8 cellular contexts compared by ENCODE assay signal in the genomic region with DNA sequence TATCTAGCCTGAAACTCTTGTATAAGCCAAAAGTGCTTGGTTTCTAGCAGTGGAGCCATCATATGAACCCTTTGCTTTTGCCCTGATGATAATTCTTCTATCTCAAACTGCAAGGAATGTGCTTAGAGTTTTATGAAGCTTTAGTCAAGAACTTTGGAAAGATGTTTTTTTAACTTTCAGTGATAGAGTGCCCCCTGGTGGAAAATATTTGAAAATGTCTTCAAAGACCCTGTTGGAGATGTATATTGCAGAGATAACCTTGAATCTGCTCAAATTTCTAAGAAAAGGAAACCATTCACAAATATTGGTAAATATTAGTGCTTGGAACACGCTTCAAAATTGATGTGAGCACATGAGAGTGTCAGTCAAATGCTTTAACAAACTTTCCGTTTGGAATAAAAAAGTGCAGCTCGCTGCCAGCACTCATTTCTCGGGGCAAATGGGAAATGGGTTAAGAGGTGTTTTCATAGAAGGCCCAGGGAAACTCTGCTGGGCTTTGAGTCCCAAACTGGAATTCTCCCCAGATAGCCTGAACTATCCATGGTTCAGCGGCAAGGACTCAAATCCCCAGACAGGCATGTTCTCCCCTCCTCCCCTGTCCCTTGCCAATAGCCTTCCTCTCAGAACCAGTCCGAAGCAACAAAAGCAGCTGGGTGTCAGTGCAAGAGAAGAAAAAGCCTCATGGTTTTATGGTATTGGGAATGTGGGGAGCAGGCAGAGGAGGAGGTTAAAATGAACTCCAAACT.
DNase-seq lines count a peak whose midpoint lies in the region; ATAC-seq, FAIRE-seq and TF ChIP-seq lines count a peak whose summit lies in the region.

No MANE protein-coding gene starts in this region.

- intact Hi-C loops in PC-9 (cut with micrococcal nuclease; ENCODE audit: unreplicated experiment) (loop anchor here (1.0 to 5.0 kb wide), 2 partner anchors 346 to 468 kb away; no protein-coding TSS in a partner anchor), ovary (cut with DNase I) (loop anchor here in 2 of 4 donors (10.0 kb wide), 2 partner anchors 268 to 468 kb away; no protein-coding TSS in a partner anchor)

- H2AFZ ChIP-seq in PC-9, result no peak overlapping the region

- no peak overlapping the region for H3K4me2 ChIP-seq in PC-9

- H3K4me1 ChIP-seq in PC-9 (replicated peaks; ENCODE audit: insufficient read depth), result no peaks in the 10 kb centered on the region
- H3K4me1 ChIP-seq in ovary (ENCODE audit: insufficient read depth), result no peaks in the 10 kb centered on the region

- no peak overlapping the region for H3K4me3 ChIP-seq in PC-9
- H3K4me3 ChIP-seq in epithelial cell of esophagus (ENCODE audit: low read length), result no peak overlapping the region
- H3K4me3 ChIP-seq in ovary, result no peak overlapping the region

- peaks cover 10% of the 10 kb centered on the region; the same call in 1 of the 2 replicates for H3F3A ChIP-seq in PC-9 (ENCODE audit: insufficient read depth, low read depth)

- TF ChIP-seq CTCF in PC-9 (conservative IDR thresholded peaks at IDR 0.05) (peak; percentile 79), epithelial cell of esophagus (IDR thresholded peaks at IDR 0.05; ENCODE audit: insufficient read depth, low read depth, low read length, missing control alignments) (peak; percentile 46), ovary (IDR thresholded peaks at IDR 0.05) (peak in 2 of 3 donors; percentile 45 to 53)

- POLR2A ChIA-PET in PC-9 (lab: Charles Lee; ENCODE audit: unreplicated experiment), result no interaction called here

- H3K27ac ChIP-seq in PC-9 (no peak overlapping the region), ovary (no peak overlapping the region)

- H3K9me3 ChIP-seq in PC-9 (ENCODE audit: insufficient read depth, low read depth) (no peaks in the 10 kb centered on the region), ovary (no peaks in the 10 kb centered on the region), T-helper 17 cell (ENCODE audit: control insufficient read depth, low read length, poor library complexity, severe bottlenecking) (no peaks in the 10 kb centered on the region)

- peaks cover 2% of the 10 kb centered on the region for H3K36me3 Mint-ChIP-seq in T-helper 17 cell (ENCODE audit: low read depth)

- H3K9me2 ChIP-seq in PC-9 (ENCODE audit: insufficient read depth), result no peaks in the 10 kb centered on the region

- peaks cover 36% of the 10 kb centered on the region for H3K27me3 Mint-ChIP-seq in T-helper 17 cell

- H3K4me3 Mint-ChIP-seq in T-helper 17 cell, result no peak overlapping the region

- no peak overlapping the region for H3K27ac Mint-ChIP-seq in T-helper 17 cell

- no peak for TF ChIP-seq POLR2A in ovary (IDR thresholded peaks at IDR 0.05)

- DNase-seq in AML-193 (lab: John Stamatoyannopoulos, UW), result peak; percentile 29 to 54
- DNase-seq in GM18507 (ENCODE audit: extremely low spot score, insufficient read length, low read depth), result no peak
- no peak for DNase-seq in PC-9
- peak; percentile 33 for DNase-seq in epithelial cell of esophagus (ENCODE audit: low read depth)
- no peak for DNase-seq in ovary
- DNase-seq in GM19240 (ENCODE audit: insufficient read length, low spot score), result no peak
- DNase-seq in T-helper 17 cell, result no peak

- no peak for TF ChIP-seq EP300 in ovary (IDR thresholded peaks at IDR 0.05)

- 54 to 59% (median 57%) methylated on average over 6 of the region's 6 CpGs for WGBS in ovary, 3 donors

- CTCF ChIA-PET in PC-9 (lab: Charles Lee), result interaction anchor here (0.7 to 1.1 kb wide), 2 partner anchors 346 to 385 kb away, joined by 3 to 4 read pairs; no protein-coding TSS in a partner anchor

- H3K27me3 ChIP-seq in PC-9 (ENCODE audit: insufficient read depth, low read depth) (no peaks in the 10 kb centered on the region), ovary (no peaks in the 10 kb centered on the region)

- H3K36me3 ChIP-seq in PC-9 (ENCODE audit: low read depth) (peaks cover 4% of the 10 kb centered on the region; the same call in 1 of the 2 replicates), ovary (no peaks in the 10 kb centered on the region)

- peaks cover 5% of the 10 kb centered on the region for H3K4me1 Mint-ChIP-seq in T-helper 17 cell

- no TSS peak for BruUV-seq in PC-9 (replicated peaks; lab: Mats Ljungman, UMichigan)

- peak; percentile 85 for FAIRE-seq in GM18507 (lab: Jason Lieb, UNC)

- H3K79me2 ChIP-seq in PC-9 (ENCODE audit: low read depth), result no peaks in the 10 kb centered on the region

- H4K20me1 ChIP-seq in PC-9 (ENCODE audit: insufficient read depth), result no peaks in the 10 kb centered on the region; the same call in 1 of the 2 replicates

- ATAC-seq in T-helper 17 cell (no peak), GM19351 (IDR thresholded peaks at IDR 0.05; ENCODE audit: unreplicated experiment) (no peak)

Comparison
In these comparisons a context has a peak if more than half of its experiments do, and no peak if none do; other contexts are left out.
1. DNase-seq: peak in AML-193 (2 of 2) and epithelial cell of esophagus (single experiment); none in GM18507 (single experiment), PC-9 (0 of 2), ovary (0 of 5), GM19240 (single experiment) and T-helper 17 cell (0 of 3).
2. Peak in every context shown above with its lines, with median percentiles within 50 percentile points of each other: CTCF ChIP-seq.